ENCODE assay signal across 14 cellular contexts in genomic region chr12:39351153-39351552, GRCh38.
DNase-seq lines count a peak whose midpoint lies in the region; ATAC-seq and TF ChIP-seq lines count a peak whose summit lies in the region.
"Had no signal": no experiment of that assay in that cellular context is flagged by ENCODE, and none has a peak within 500 bp of the region (broad histone marks: within the 10 kb centered on the region; RNA-seq: fewer than 3 reads in every experiment).

No MANE protein-coding gene starts in this region.

- no peak overlapping the region for H3K4me3 Mint-ChIP-seq in brain
- no peak overlapping the region for H3K4me3 Mint-ChIP-seq in nephron
- H3K4me3 Mint-ChIP-seq: B cell; CD4-positive, CD25-positive, alpha-beta regulatory T cell; CD8-positive, alpha-beta T cell; HFFc6 had no signal

- H3K36me3 Mint-ChIP-seq in brain, result peaks cover 52% of the 10 kb centered on the region
- peaks cover 8% of the 10 kb centered on the region for H3K36me3 Mint-ChIP-seq in nephron (ENCODE audit: low read depth)

- no peaks in the 10 kb centered on the region for H3K27me3 Mint-ChIP-seq in brain
- no peaks in the 10 kb centered on the region for H3K27me3 Mint-ChIP-seq in nephron (ENCODE audit: low read depth)
- H3K27me3 Mint-ChIP-seq: CD4-positive, CD25-positive, alpha-beta regulatory T cell had no signal

- no peak for ATAC-seq in HG02885 (IDR thresholded peaks at IDR 0.05; ENCODE audit: poor library complexity, unreplicated experiment)
- ATAC-seq: CD8-positive, alpha-beta T cell had no signal

- peak; percentile 96 for DNase-seq in SK-N-DZ (ENCODE audit: low spot score)
- DNase-seq in activated CD4-positive, alpha-beta T cell treated with anti-CD3 and anti-CD28 coated beads, Interleukin-2, amount 50 U/mL, for 4 hours, result no peak
- DNase-seq in T1000 (lab: John Stamatoyannopoulos, UW), result no peak
- DNase-seq: Caco-2; CD4-positive, CD25-positive, alpha-beta regulatory T cell; CD8-positive, alpha-beta T cell; DMS153; DND-41; GOT3; HFFc6 had no signal

- H3K4me1 Mint-ChIP-seq in brain (peaks cover 31% of the 10 kb centered on the region), nephron (no peaks in the 10 kb centered on the region)
- H3K4me1 Mint-ChIP-seq: B cell; CD4-positive, CD25-positive, alpha-beta regulatory T cell had no signal

- H3K9me3 Mint-ChIP-seq in brain (no peaks in the 10 kb centered on the region), nephron (no peaks in the 10 kb centered on the region)
- H3K9me3 Mint-ChIP-seq: CD8-positive, alpha-beta T cell had no signal

- H3K27ac Mint-ChIP-seq in brain, result peak overlapping the region in 3 of 5 experiments; percentile 35 to 66 (median 56)
- H3K27ac Mint-ChIP-seq in nephron, result peak overlapping the region in 2 of 3 experiments; percentile 5 to 54
- H3K27ac Mint-ChIP-seq: B cell; CD4-positive, CD25-positive, alpha-beta regulatory T cell; CD8-positive, alpha-beta T cell; HFFc6 had no signal

- TF ChIP-seq CTCF in brain (conservative IDR thresholded peaks at IDR 0.05) (no peak), nephron (IDR thresholded peaks at IDR 0.05; ENCODE audit: unreplicated experiment in 3 of 3) (no peak)
